8 cellular contexts compared by ENCODE assay signal in genomic region chr2:120347387-120348010, GRCh38. TPM values are rescaled to one million over a fixed set of nuclear protein-coding genes. Genes with fewer than 3 reads are reported as not detected.
A peak's percentile ranks its signal among the peaks of the same experiment; 100 is the strongest.
DNase-seq lines count a peak whose midpoint lies in the region; ATAC-seq, FAIRE-seq and TF ChIP-seq lines count a peak whose summit lies in the region.

No MANE protein-coding gene starts in this region.

- H3K4me1 Mint-ChIP-seq in Caco-2 (ENCODE audit: low read depth, unreplicated experiment): peaks cover 23% of the 10 kb centered on the region
- peaks cover 7% of the 10 kb centered on the region for H3K4me1 Mint-ChIP-seq in astrocyte (ENCODE audit: low read depth, unreplicated experiment)

- FAIRE-seq in astrocyte (lab: Jason Lieb, UNC): no peak

- no peaks in the 10 kb centered on the region for H3K36me3 ChIP-seq in Caco-2 (ENCODE audit: control insufficient read depth, insufficient read depth, low read length)
- no peaks in the 10 kb centered on the region for H3K36me3 ChIP-seq in astrocyte (ENCODE audit: insufficient read depth, low read length)
- H3K36me3 ChIP-seq in mucosa of descending colon (ENCODE audit: low read depth): no peaks in the 10 kb centered on the region

- BruUV-seq in Caco-2 (replicated peaks; lab: Mats Ljungman, UMichigan): no TSS peak

- H3K9me3 Mint-ChIP-seq in Caco-2 (ENCODE audit: unreplicated experiment) (no peaks in the 10 kb centered on the region), astrocyte (ENCODE audit: unreplicated experiment) (no peaks in the 10 kb centered on the region)

- peaks cover 3% of the 10 kb centered on the region for H3K27me3 Mint-ChIP-seq in Caco-2 (ENCODE audit: insufficient read depth, unreplicated experiment)
- H3K27me3 Mint-ChIP-seq in astrocyte (ENCODE audit: low read depth, unreplicated experiment): peaks cover 55% of the 10 kb centered on the region

- no peak overlapping the region for H2AFZ ChIP-seq in astrocyte (ENCODE audit: low read depth, low read length)

- POLR2A ChIA-PET in Caco-2 (lab: Charles Lee): interaction anchor here (0.6 to 2.3 kb wide), 3 partner anchors 56 to 864 kb away, joined by 3 to 12 read pairs (median 5); partner anchors contain the start of gene EPB41L5

- H4K20me1 ChIP-seq in astrocyte (ENCODE audit: insufficient read depth, low read length): peaks cover 16% of the 10 kb centered on the region

- TF ChIP-seq CTCF in 22Rv1 (IDR thresholded peaks at IDR 0.05): no peak
- no peak for TF ChIP-seq CTCF in Caco-2 (IDR thresholded peaks at IDR 0.05; ENCODE audit: insufficient read depth in 1 of 2, low read depth in 1 of 2, low read length in 1 of 2, severe bottlenecking in 1 of 2, unreplicated experiment in 1 of 2)
- TF ChIP-seq CTCF in astrocyte (IDR thresholded peaks at IDR 0.05; ENCODE audit: insufficient read depth, low read depth, low read length): no peak
- no peak for TF ChIP-seq CTCF in mucosa of descending colon (IDR thresholded peaks at IDR 0.05)

- H3K79me2 ChIP-seq in astrocyte (ENCODE audit: insufficient read depth, low read length): no peaks in the 10 kb centered on the region

- H3K9ac ChIP-seq in astrocyte (ENCODE audit: low read length): no peak overlapping the region

- H3K4me3 Mint-ChIP-seq in Caco-2 (ENCODE audit: unreplicated experiment) (peak overlapping the region; percentile 99), astrocyte (ENCODE audit: unreplicated experiment) (peak overlapping the region; percentile 91)

- H3K36me3 Mint-ChIP-seq in Caco-2 (ENCODE audit: insufficient read depth, unreplicated experiment): peaks cover 25% of the 10 kb centered on the region
- H3K36me3 Mint-ChIP-seq in astrocyte (ENCODE audit: low read depth, unreplicated experiment): peaks cover 2% of the 10 kb centered on the region

- CTCF ChIA-PET in Caco-2 (lab: Charles Lee): interaction anchor here (0.6 to 2.0 kb wide), 6 partner anchors 28 to 218 kb away, joined by 3 to 6 read pairs (median 4); no protein-coding TSS in a partner anchor

- H3K27ac ChIP-seq in 22Rv1 (peak overlapping the region; percentile 65), astrocyte (ENCODE audit: low read depth, low read length) (no peak overlapping the region)

- H3K27me3 ChIP-seq in Caco-2 (replicated peaks; ENCODE audit: control insufficient read depth, insufficient read depth, low read length): no peaks in the 10 kb centered on the region; the same call in 1 of the 2 replicates
- H3K27me3 ChIP-seq in astrocyte (ENCODE audit: insufficient read depth, low read length): peaks cover 66% of the 10 kb centered on the region

- intact Hi-C loops in Caco-2 (cut with micrococcal nuclease; ENCODE audit: unreplicated experiment): loop anchor here (1.0 kb wide), 2 partner anchors 52 to 56 kb away; no protein-coding TSS in a partner anchor
- intact Hi-C loops in mucosa of descending colon (cut with DNase I, micrococcal nuclease): loop anchor here in 1 of 2 donors (10.0 kb wide), 2 partner anchors 207 to 327 kb away; no protein-coding TSS in a partner anchor

- H3K4me3 ChIP-seq in Caco-2 (ENCODE audit: low read depth, low read length) (peak overlapping the region; percentile 59), astrocyte (ENCODE audit: insufficient read depth, low read depth, low read length) (no peak overlapping the region), mucosa of descending colon (no peak overlapping the region)

- no peak overlapping the region for H3K4me2 ChIP-seq in astrocyte (ENCODE audit: low read length)

- DNase-seq in Caco-2 (no peak), astrocyte (ENCODE audit: low read depth) (no peak), lung microvascular endothelial cell (ENCODE audit: low read depth in 2 of 2) (peak; percentile 25 to 53), D341Med (ENCODE audit: low spot score) (no peak), mucosa of descending colon (no peak), NCI-H128 (lab: John Stamatoyannopoulos, UW; ENCODE audit: unreplicated experiment) (no peak)

- H3K27ac Mint-ChIP-seq in Caco-2 (ENCODE audit: unreplicated experiment) (peak overlapping the region; percentile 73), astrocyte (ENCODE audit: unreplicated experiment) (peak overlapping the region; percentile 58)

- ATAC-seq in mucosa of descending colon (no peak), GM18511 (IDR thresholded peaks at IDR 0.05; ENCODE audit: unreplicated experiment) (no peak)

- H3K4me1 ChIP-seq in Caco-2 (peaks cover 12% of the 10 kb centered on the region), astrocyte (ENCODE audit: insufficient read depth, low read length) (peaks cover 7% of the 10 kb centered on the region), mucosa of descending colon (ENCODE audit: low read depth) (peaks cover 22% of the 10 kb centered on the region)

- H3K9me3 ChIP-seq in Caco-2 (no peaks in the 10 kb centered on the region), astrocyte (ENCODE audit: insufficient read depth, low read depth, low read length) (no peaks in the 10 kb centered on the region), mucosa of descending colon (no peaks in the 10 kb centered on the region)

RNA-seq across cellular contexts. Expression of gene INHBB, which starts 1.6 kb away (rescaled TPM):
- 28.6 and 28.9 TPM in 2 replicates for total RNA-seq in Caco-2 (2022)
- 7.1 and 19.8 TPM in 2 replicates for total RNA-seq in astrocyte
- total RNA-seq in lung microvascular endothelial cell: 11.3 and 21.1 TPM in 2 replicates
- under 1 TPM; 0.10 to 0.92 (median 0.29) TPM for total RNA-seq in mucosa of descending colon

Comparison
In these comparisons a context has a peak if more than half of its experiments do, and no peak if none do; other contexts are left out.
1. DNase-seq: peak in lung microvascular endothelial cell (2 of 2); none in Caco-2 (0 of 2), astrocyte (single experiment), D341Med (single experiment), mucosa of descending colon (0 of 3) and NCI-H128 (single experiment).